In genomic region chr1:225651872-225652725, GRCh38 we compare ENCODE assay signal across 8 cellular contexts. TPM values are rescaled to one million over a fixed set of nuclear protein-coding genes. Genes with fewer than 3 reads are reported as not detected.
DNase-seq lines count a peak whose midpoint lies in the region; ATAC-seq, FAIRE-seq and TF ChIP-seq lines count a peak whose summit lies in the region.

No MANE protein-coding gene starts in this region.

- peaks cover 6% of the 10 kb centered on the region; the same call in 1 of the 2 replicates for H3F3A ChIP-seq in MM.1S (ENCODE audit: insufficient read depth, low read length)

- no peaks in the 10 kb centered on the region for H3K9me2 ChIP-seq in MM.1S (replicated peaks; ENCODE audit: insufficient read depth, low read length)

- peaks cover 72% of the 10 kb centered on the region for H3K27me3 Mint-ChIP-seq in activated T-helper 1 cell treated with anti-CD3 and anti-CD28 coated beads, Interleukin-12 subunit alpha, Interleukin-12 subunit beta, Interleukin-2, Interleukin-4 antibody, amounts not matched to agents 30 ng/mL and 10 ng/mL and 1 ng/mL, durations not matched to agents 14 hours and 24 hours and 36 hours (ENCODE audit: insufficient read depth)

- H3K4me1 ChIP-seq in MM.1S (ENCODE audit: low read length) (no peaks in the 10 kb centered on the region), left ventricle myocardium inferior (peaks cover 72% of the 10 kb centered on the region), prostate gland (replicated peaks) (no peaks in the 10 kb centered on the region)

- H3K27ac Mint-ChIP-seq in activated T-helper 1 cell treated with anti-CD3 and anti-CD28 coated beads, Interleukin-12 subunit alpha, Interleukin-12 subunit beta, Interleukin-2, Interleukin-4 antibody, amounts not matched to agents 30 ng/mL and 10 ng/mL and 1 ng/mL, durations not matched to agents 14 hours and 24 hours and 36 hours: peak overlapping the region; percentile 64

- H3K4me3 ChIP-seq in MM.1S (ENCODE audit: low read length) (peak overlapping the region; percentile 74), left ventricle myocardium inferior (peak overlapping the region; percentile 91), prostate gland (peak overlapping the region; percentile 95 to 96)

- intact Hi-C loops in activated T-helper 1 cell treated with anti-CD3 and anti-CD28 coated beads, Interleukin-12 subunit alpha, Interleukin-12 subunit beta, Interleukin-2, Interleukin-4 antibody, amounts not matched to agents 30 ng/mL and 10 ng/mL and 1 ng/mL, durations not matched to agents 14 hours and 24 hours and 36 hours (cut with micrococcal nuclease): loop anchor here (10.0 kb wide), 1 partner anchor 273 kb away; the partner anchor contains the start of gene PYCR2
- intact Hi-C loops in left ventricle myocardium inferior (cut with micrococcal nuclease): loop anchor here (10.0 kb wide), 1 partner anchor 123 kb away; the partner anchor contains the start of gene SRP9
- intact Hi-C loops in prostate gland (cut with DNase I): loop anchor here (5.0 kb wide), 1 partner anchor 120 kb away; no protein-coding TSS in a partner anchor

- WGBS in prostate gland: under 1% methylated on average over 45 of the region's 45 CpGs

- H3K36me3 ChIP-seq in MM.1S (replicated peaks; ENCODE audit: insufficient read depth, low read length): no peaks in the 10 kb centered on the region
- H3K36me3 ChIP-seq in left ventricle myocardium inferior: no peaks in the 10 kb centered on the region
- H3K36me3 ChIP-seq in prostate gland: no peaks in the 10 kb centered on the region

- H2AFZ ChIP-seq in MM.1S (ENCODE audit: low read length): peak overlapping the region; percentile 68

- DNase-seq in EL: peak; percentile 42
- peak; percentile 18 for DNase-seq in MM.1S
- no peak for DNase-seq in activated T-helper 1 cell treated with anti-CD3 and anti-CD28 coated beads, Interleukin-12 subunit alpha, Interleukin-12 subunit beta, Interleukin-2, Interleukin-4 antibody, amounts not matched to agents 30 ng/mL and 10 ng/mL and 1 ng/mL, durations not matched to agents 14 hours and 24 hours and 36 hours (ENCODE audit: low spot score)
- peak; percentile 31 for DNase-seq in left ventricle myocardium inferior
- peak; percentile 34 for DNase-seq in prostate gland (ENCODE audit: low spot score)
- DNase-seq in frontal cortex (ENCODE audit: low spot score in 2 of 2): no peak
- DNase-seq in RKO (ENCODE audit: low spot score): no peak

- no peaks in the 10 kb centered on the region for H3K36me3 Mint-ChIP-seq in activated T-helper 1 cell treated with anti-CD3 and anti-CD28 coated beads, Interleukin-12 subunit alpha, Interleukin-12 subunit beta, Interleukin-2, Interleukin-4 antibody, amounts not matched to agents 30 ng/mL and 10 ng/mL and 1 ng/mL, durations not matched to agents 14 hours and 24 hours and 36 hours (ENCODE audit: low read depth)

- H3K27ac ChIP-seq in MM.1S (ENCODE audit: low read length) (no peak overlapping the region), left ventricle myocardium inferior (replicated peaks) (peak overlapping the region; percentile 99), prostate gland (peak overlapping the region; percentile 96 to 97)

- FAIRE-seq in frontal cortex (lab: Jason Lieb, UNC): no peak

- H3K79me2 ChIP-seq in MM.1S (ENCODE audit: low read length): no peaks in the 10 kb centered on the region

- no peak for TF ChIP-seq CTCF in MM.1S (IDR thresholded peaks at IDR 0.05; ENCODE audit: low read length)
- no peak for TF ChIP-seq CTCF in left ventricle myocardium inferior (IDR thresholded peaks at IDR 0.05; ENCODE audit: borderline replicate concordance)
- no peak for TF ChIP-seq CTCF in prostate gland (IDR thresholded peaks at IDR 0.05)

- peaks cover 16% of the 10 kb centered on the region for H3K4me1 Mint-ChIP-seq in activated T-helper 1 cell treated with anti-CD3 and anti-CD28 coated beads, Interleukin-12 subunit alpha, Interleukin-12 subunit beta, Interleukin-2, Interleukin-4 antibody, amounts not matched to agents 30 ng/mL and 10 ng/mL and 1 ng/mL, durations not matched to agents 14 hours and 24 hours and 36 hours (ENCODE audit: low read depth)

- H3K27me3 ChIP-seq in MM.1S (replicated peaks; ENCODE audit: insufficient read depth, low read length) (peaks cover 8% of the 10 kb centered on the region), left ventricle myocardium inferior (ENCODE audit: low read depth) (no peaks in the 10 kb centered on the region), prostate gland (replicated peaks; ENCODE audit: insufficient read depth) (no peaks in the 10 kb centered on the region)

- peak overlapping the region; percentile 87 for H3K4me3 Mint-ChIP-seq in activated T-helper 1 cell treated with anti-CD3 and anti-CD28 coated beads, Interleukin-12 subunit alpha, Interleukin-12 subunit beta, Interleukin-2, Interleukin-4 antibody, amounts not matched to agents 30 ng/mL and 10 ng/mL and 1 ng/mL, durations not matched to agents 14 hours and 24 hours and 36 hours

- no peak for TF ChIP-seq POLR2A in prostate gland (IDR thresholded peaks at IDR 0.05)

- H4K20me1 ChIP-seq in MM.1S (ENCODE audit: insufficient read depth, low read length): no peaks in the 10 kb centered on the region

- H3K4me2 ChIP-seq in MM.1S (ENCODE audit: low read depth, low read length): peak overlapping the region; percentile 82

- H3K9ac ChIP-seq in MM.1S (ENCODE audit: low read length): peak overlapping the region; percentile 53; the same call in 1 of the 2 replicates

- H3K9me3 Mint-ChIP-seq in activated T-helper 1 cell treated with anti-CD3 and anti-CD28 coated beads, Interleukin-12 subunit alpha, Interleukin-12 subunit beta, Interleukin-2, Interleukin-4 antibody, amounts not matched to agents 30 ng/mL and 10 ng/mL and 1 ng/mL, durations not matched to agents 14 hours and 24 hours and 36 hours: no peaks in the 10 kb centered on the region

- no peaks in the 10 kb centered on the region for H3K9me3 ChIP-seq in MM.1S (replicated peaks; ENCODE audit: insufficient read depth, low read length)
- no peaks in the 10 kb centered on the region for H3K9me3 ChIP-seq in left ventricle myocardium inferior (replicated peaks)
- no peaks in the 10 kb centered on the region for H3K9me3 ChIP-seq in prostate gland

- ATAC-seq in HG03039 (IDR thresholded peaks at IDR 0.05; ENCODE audit: unreplicated experiment): no peak

RNA-seq across cellular contexts. Expression of gene ENAH, which starts 0.8 kb away (rescaled TPM):
- 0.05 and 0.23 TPM in 2 replicates for total RNA-seq in activated T-helper 1 cell treated with anti-CD3 and anti-CD28 coated beads, Interleukin-12 subunit alpha, Interleukin-12 subunit beta, Interleukin-2, Interleukin-4 antibody, amounts not matched to agents 30 ng/mL and 10 ng/mL and 1 ng/mL, durations not matched to agents 14 hours and 24 hours and 36 hours
- total RNA-seq in left ventricle myocardium inferior (78.6 TPM), prostate gland (10 to 100 TPM; 36.4 to 93.6 TPM), frontal cortex (48.5 TPM)

Comparison
In these comparisons a context has a peak if more than half of its experiments do, and no peak if none do; other contexts are left out.
1. DNase-seq: peak in EL (single experiment), MM.1S (single experiment), left ventricle myocardium inferior (single experiment) and prostate gland (single experiment); none in activated T-helper 1 cell treated with anti-CD3 and anti-CD28 coated beads, Interleukin-12 subunit alpha, Interleukin-12 subunit beta, Interleukin-2, Interleukin-4 antibody, amounts not matched to agents 30 ng/mL and 10 ng/mL and 1 ng/mL, durations not matched to agents 14 hours and 24 hours and 36 hours (single experiment), frontal cortex (0 of 2) and RKO (single experiment).
2. RNA of gene ENAH, which starts 0.8 kb away (total RNA-seq): 36.4 to 93.6 TPM in prostate gland, 78.6 TPM in left ventricle myocardium inferior (single experiment) and 48.5 TPM in frontal cortex (single experiment); 0.05 to 0.23 TPM in activated T-helper 1 cell treated with anti-CD3 and anti-CD28 coated beads, Interleukin-12 subunit alpha, Interleukin-12 subunit beta, Interleukin-2, Interleukin-4 antibody, amounts not matched to agents 30 ng/mL and 10 ng/mL and 1 ng/mL, durations not matched to agents 14 hours and 24 hours and 36 hours; every median in the first group is over 10 times any median in the second.
3. Peak in every context shown above with its lines, with median percentiles within 50 percentile points of each other: H3K4me3 ChIP-seq.